Comparison of ENCODE assay signal across 8 cellular contexts in the genomic region with DNA sequence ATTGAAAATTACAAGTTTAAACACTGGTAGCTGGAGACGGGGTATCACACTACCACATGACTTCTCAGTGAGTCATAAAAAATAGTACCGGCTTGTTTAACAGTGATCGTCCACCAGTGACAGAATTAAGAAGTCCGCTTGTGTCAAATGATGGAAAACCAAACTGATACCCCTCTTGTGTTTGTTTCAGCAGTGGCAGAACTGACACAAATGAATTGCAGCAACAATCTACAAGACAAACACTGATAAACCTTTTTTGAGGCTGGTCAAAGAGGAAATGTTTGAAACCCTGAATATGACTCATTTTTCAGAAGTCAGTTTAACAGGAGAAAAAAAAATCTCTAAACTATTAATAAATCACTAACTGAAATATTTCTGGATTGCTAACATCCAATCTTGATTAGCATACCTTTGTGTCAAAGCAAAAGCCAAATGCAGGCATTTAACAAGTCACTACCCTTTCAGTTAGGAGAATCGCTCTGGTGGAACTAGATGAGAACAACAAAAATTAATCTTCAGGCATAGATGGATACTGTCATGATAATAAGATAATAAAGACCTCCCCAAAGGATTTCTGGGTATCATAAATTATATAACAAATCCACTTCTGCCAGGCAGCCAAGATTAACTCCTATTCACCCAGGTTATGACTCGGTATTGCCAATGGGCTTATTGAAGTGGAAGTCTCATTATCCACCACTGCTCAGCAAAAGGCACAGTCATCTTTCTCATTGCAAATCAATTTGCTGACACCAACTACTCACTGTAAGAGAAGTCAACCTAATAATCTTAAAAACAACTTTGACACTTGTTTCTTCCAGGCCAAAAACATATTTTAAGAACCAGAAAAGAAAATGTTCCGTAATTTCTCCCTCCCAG. TPM values are rescaled to one million over a fixed set of nuclear protein-coding genes. Genes with fewer than 3 reads are reported as not detected.
DNase-seq lines count a peak whose midpoint lies in the region; ATAC-seq and TF ChIP-seq lines count a peak whose summit lies in the region.

No MANE protein-coding gene starts in this region.

- intact Hi-C loops in left ventricle myocardium superior (cut with micrococcal nuclease), result no loop called here

- CTCF ChIA-PET in activated CD8-positive, alpha-beta memory T cell treated with anti-CD3 and anti-CD28 coated beads, Interleukin-2, amount 10 ng/mL, durations not matched to agents 7 days and 5 days (lab: Charles Lee), result interaction anchor here (1.0 to 1.8 kb wide), 2 partner anchors 13 to 29 kb away, joined by 3 to 8 read pairs; no protein-coding TSS in a partner anchor

- no peak for TF ChIP-seq CTCF in type B pancreatic cell (conservative IDR thresholded peaks at IDR 0.05)

- peaks cover 43% of the 10 kb centered on the region for H3K36me3 Mint-ChIP-seq in activated CD8-positive, alpha-beta memory T cell treated with anti-CD3 and anti-CD28 coated beads, Interleukin-2, amount 10 ng/mL, durations not matched to agents 7 days and 5 days
- peaks cover 31% of the 10 kb centered on the region for H3K36me3 Mint-ChIP-seq in T-helper 2 cell treated with Interferon-gamma antibody and Interleukin-4, amounts not matched to agents 5 μg/mL and 100 μg/mL, for 36 hours (ENCODE audit: low read depth)
- peaks cover 9% of the 10 kb centered on the region for H3K36me3 Mint-ChIP-seq in type B pancreatic cell

- peaks cover 80% of the 10 kb centered on the region for H3K4me1 Mint-ChIP-seq in activated CD8-positive, alpha-beta memory T cell treated with anti-CD3 and anti-CD28 coated beads, Interleukin-2, amount 10 ng/mL, durations not matched to agents 7 days and 5 days
- H3K4me1 Mint-ChIP-seq in T-helper 2 cell treated with Interferon-gamma antibody and Interleukin-4, amounts not matched to agents 5 μg/mL and 100 μg/mL, for 36 hours (ENCODE audit: low read depth), result peaks cover 65% of the 10 kb centered on the region
- peaks cover 25% of the 10 kb centered on the region for H3K4me1 Mint-ChIP-seq in type B pancreatic cell (ENCODE audit: unreplicated experiment)

- peak; percentile 50 for ATAC-seq in activated CD8-positive, alpha-beta memory T cell treated with anti-CD3 and anti-CD28 coated beads, Interleukin-2, amount 10 ng/mL, durations not matched to agents 7 days and 5 days
- peak; percentile 18 for ATAC-seq in left ventricle myocardium superior
- ATAC-seq in HG03460 (IDR thresholded peaks at IDR 0.05; ENCODE audit: unreplicated experiment), result no peak

- H3K27me3 Mint-ChIP-seq in activated CD8-positive, alpha-beta memory T cell treated with anti-CD3 and anti-CD28 coated beads, Interleukin-2, amount 10 ng/mL, durations not matched to agents 7 days and 5 days, result no peaks in the 10 kb centered on the region
- H3K27me3 Mint-ChIP-seq in T-helper 2 cell treated with Interferon-gamma antibody and Interleukin-4, amounts not matched to agents 5 μg/mL and 100 μg/mL, for 36 hours (ENCODE audit: low read depth), result no peaks in the 10 kb centered on the region
- no peaks in the 10 kb centered on the region for H3K27me3 Mint-ChIP-seq in type B pancreatic cell

- H3K9me3 Mint-ChIP-seq in activated CD8-positive, alpha-beta memory T cell treated with anti-CD3 and anti-CD28 coated beads, Interleukin-2, amount 10 ng/mL, durations not matched to agents 7 days and 5 days (ENCODE audit: low read depth), result no peaks in the 10 kb centered on the region
- H3K9me3 Mint-ChIP-seq in T-helper 2 cell treated with Interferon-gamma antibody and Interleukin-4, amounts not matched to agents 5 μg/mL and 100 μg/mL, for 36 hours, result peaks cover 5% of the 10 kb centered on the region
- no peaks in the 10 kb centered on the region for H3K9me3 Mint-ChIP-seq in type B pancreatic cell

- H3K27ac Mint-ChIP-seq in activated CD8-positive, alpha-beta memory T cell treated with anti-CD3 and anti-CD28 coated beads, Interleukin-2, amount 10 ng/mL, durations not matched to agents 7 days and 5 days, result peak overlapping the region; percentile 90
- peak overlapping the region; percentile 65 for H3K27ac Mint-ChIP-seq in T-helper 2 cell treated with Interferon-gamma antibody and Interleukin-4, amounts not matched to agents 5 μg/mL and 100 μg/mL, for 36 hours
- peak overlapping the region; percentile 37 for H3K27ac Mint-ChIP-seq in type B pancreatic cell

- H3K4me3 Mint-ChIP-seq in activated CD8-positive, alpha-beta memory T cell treated with anti-CD3 and anti-CD28 coated beads, Interleukin-2, amount 10 ng/mL, durations not matched to agents 7 days and 5 days, result peak overlapping the region; percentile 62
- H3K4me3 Mint-ChIP-seq in T-helper 2 cell treated with Interferon-gamma antibody and Interleukin-4, amounts not matched to agents 5 μg/mL and 100 μg/mL, for 36 hours, result peak overlapping the region; percentile 34
- no peak overlapping the region for H3K4me3 Mint-ChIP-seq in type B pancreatic cell

- DNase-seq in activated CD8-positive, alpha-beta memory T cell treated with anti-CD3 and anti-CD28 coated beads, Interleukin-2, amount 10 ng/mL, durations not matched to agents 7 days and 5 days, result no peak
- DNase-seq in activated CD8-positive, alpha-beta memory T cell treated with anti-CD3 and anti-CD28 coated beads, Interleukin-2, amount 50 U/mL, for 4 hours, result no peak
- peak; percentile 22 for DNase-seq in T-helper 2 cell treated with Interferon-gamma antibody and Interleukin-4, amounts not matched to agents 5 μg/mL and 100 μg/mL, for 36 hours (ENCODE audit: low spot score)
- DNase-seq in left ventricle myocardium superior (no peak), type B pancreatic cell (ENCODE audit: extremely low spot score, unreplicated experiment) (no peak), dedifferentiated amniotic fluid mesenchymal stem cell (ENCODE audit: extremely low spot score) (no peak), medulla oblongata (ENCODE audit: extremely low spot score) (no peak)

RNA-seq across cellular contexts. Expression of a gene that starts 20.7 kb away (rescaled TPM):
- 10 to 100 TPM; 18.1 to 24.4 TPM for total RNA-seq in activated CD8-positive, alpha-beta memory T cell treated with anti-CD3 and anti-CD28 coated beads, Interleukin-2, amount 10 ng/mL, durations not matched to agents 7 days and 5 days
- total RNA-seq in left ventricle myocardium superior (16.5 TPM), type B pancreatic cell (ENCODE audit: low replicate concordance) (12.9 and 13.5 TPM in 2 replicates)

RNA-seq across cellular contexts. Expression of a gene that starts 21.2 kb away (rescaled TPM):
- 10 to 100 TPM; 38.6 to 47.7 TPM for total RNA-seq in activated CD8-positive, alpha-beta memory T cell treated with anti-CD3 and anti-CD28 coated beads, Interleukin-2, amount 10 ng/mL, durations not matched to agents 7 days and 5 days
- total RNA-seq in left ventricle myocardium superior (71.5 TPM), type B pancreatic cell (ENCODE audit: low replicate concordance) (30.6 and 31.7 TPM in 2 replicates)

Comparison
In these comparisons a context has a peak if more than half of its experiments do, and no peak if none do; other contexts are left out.
1. H3K27ac Mint-ChIP-seq: peak in every context shown above with its lines; median percentile 90 in activated CD8-positive, alpha-beta memory T cell treated with anti-CD3 and anti-CD28 coated beads, Interleukin-2, amount 10 ng/mL, durations not matched to agents 7 days and 5 days; 65 in T-helper 2 cell treated with Interferon-gamma antibody and Interleukin-4, amounts not matched to agents 5 μg/mL and 100 μg/mL, for 36 hours; 37 in type B pancreatic cell.